ENCODE assay signal across 1 cellular context in the genomic region with DNA sequence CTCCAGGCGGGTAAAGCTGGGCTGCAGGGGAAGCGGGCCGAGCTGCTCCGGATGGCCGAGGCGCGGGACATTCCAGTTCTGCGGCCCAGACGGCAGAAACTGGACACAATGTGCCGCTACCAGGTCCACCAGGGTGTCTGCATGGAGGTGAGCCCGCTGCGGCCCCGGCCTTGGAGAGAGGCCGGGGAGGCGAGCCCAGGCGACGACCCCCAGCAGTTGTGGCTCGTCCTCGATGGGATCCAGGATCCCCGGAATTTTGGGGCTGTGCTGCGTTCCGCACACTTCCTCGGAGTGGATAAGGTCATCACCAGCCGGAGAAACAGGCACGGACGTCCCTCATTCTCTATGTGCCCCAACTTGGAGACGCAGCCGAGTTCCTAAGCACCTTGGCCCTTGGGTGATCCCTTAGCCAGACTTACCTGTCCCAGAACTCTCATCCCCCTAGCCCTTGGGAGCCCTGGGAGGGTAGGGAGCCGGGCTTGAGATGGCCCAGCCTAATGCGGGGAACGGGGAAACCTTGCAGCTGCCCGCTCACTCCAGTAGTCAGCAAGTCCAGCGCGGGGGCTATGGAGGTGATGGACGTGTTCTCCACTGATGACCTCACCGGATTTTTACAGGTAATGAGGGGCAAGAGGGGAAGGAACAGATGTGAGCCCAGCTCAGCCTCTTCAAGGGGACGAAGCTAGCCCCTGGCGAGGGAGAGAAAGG.
TF ChIP-seq lines count a peak whose summit lies in the region.

No MANE protein-coding gene starts in this region.

TF ChIP-seq in neural cell, 6 proteins besides CTCF, POLR2A, EP300 and RAD21 (continued from another document):
- TF ChIP-seq, protein P1, sequence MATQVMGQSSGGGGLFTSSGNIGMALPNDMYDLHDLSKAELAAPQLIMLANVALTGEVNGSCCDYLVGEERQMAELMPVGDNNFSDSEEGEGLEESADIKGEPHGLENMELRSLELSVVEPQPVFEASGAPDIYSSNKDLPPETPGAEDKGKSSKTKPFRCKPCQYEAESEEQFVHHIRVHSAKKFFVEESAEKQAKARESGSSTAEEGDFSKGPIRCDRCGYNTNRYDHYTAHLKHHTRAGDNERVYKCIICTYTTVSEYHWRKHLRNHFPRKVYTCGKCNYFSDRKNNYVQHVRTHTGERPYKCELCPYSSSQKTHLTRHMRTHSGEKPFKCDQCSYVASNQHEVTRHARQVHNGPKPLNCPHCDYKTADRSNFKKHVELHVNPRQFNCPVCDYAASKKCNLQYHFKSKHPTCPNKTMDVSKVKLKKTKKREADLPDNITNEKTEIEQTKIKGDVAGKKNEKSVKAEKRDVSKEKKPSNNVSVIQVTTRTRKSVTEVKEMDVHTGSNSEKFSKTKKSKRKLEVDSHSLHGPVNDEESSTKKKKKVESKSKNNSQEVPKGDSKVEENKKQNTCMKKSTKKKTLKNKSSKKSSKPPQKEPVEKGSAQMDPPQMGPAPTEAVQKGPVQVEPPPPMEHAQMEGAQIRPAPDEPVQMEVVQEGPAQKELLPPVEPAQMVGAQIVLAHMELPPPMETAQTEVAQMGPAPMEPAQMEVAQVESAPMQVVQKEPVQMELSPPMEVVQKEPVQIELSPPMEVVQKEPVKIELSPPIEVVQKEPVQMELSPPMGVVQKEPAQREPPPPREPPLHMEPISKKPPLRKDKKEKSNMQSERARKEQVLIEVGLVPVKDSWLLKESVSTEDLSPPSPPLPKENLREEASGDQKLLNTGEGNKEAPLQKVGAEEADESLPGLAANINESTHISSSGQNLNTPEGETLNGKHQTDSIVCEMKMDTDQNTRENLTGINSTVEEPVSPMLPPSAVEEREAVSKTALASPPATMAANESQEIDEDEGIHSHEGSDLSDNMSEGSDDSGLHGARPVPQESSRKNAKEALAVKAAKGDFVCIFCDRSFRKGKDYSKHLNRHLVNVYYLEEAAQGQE (IDR thresholded peaks at IDR 0.05; ENCODE audit: borderline replicate concordance): no peak
